8 cellular contexts compared by ENCODE assay signal in genomic region chr6:154951400-154952200, GRCh38. TPM values are rescaled to one million over a fixed set of nuclear protein-coding genes. Genes with fewer than 3 reads are reported as not detected.
A peak's percentile ranks its signal among the peaks of the same experiment; 100 is the strongest.
DNase-seq lines count a peak whose midpoint lies in the region; ATAC-seq lines count a peak whose summit lies in the region.

No MANE protein-coding gene starts in this region.

- peak; percentile 89 for ATAC-seq in GM18861 (IDR thresholded peaks at IDR 0.05; ENCODE audit: unreplicated experiment)
- ATAC-seq in HG02610 (IDR thresholded peaks at IDR 0.05; ENCODE audit: unreplicated experiment): peak; percentile 78
- ATAC-seq in esophagus mucosa: peak; percentile 74

- DNase-seq in MV-4-11 (lab: John Stamatoyannopoulos, UW): peak; percentile 59
- no peak for DNase-seq in SW480 (ENCODE audit: low spot score)
- no peak for DNase-seq in hippocampal formation (lab: John Stamatoyannopoulos, UW)
- DNase-seq in stimulated activated naive CD4-positive, alpha-beta T cell treated with Interleukin-2 at 50 U/mL for 16 hours (lab: John Stamatoyannopoulos, UW): no peak
- no peak for DNase-seq in HPDE6-E6E7 (ENCODE audit: extremely low spot score)

RNA-seq across cellular contexts. Expression of gene TIAM2, which starts 43.5 kb away (rescaled TPM):
- 3.1 TPM for total RNA-seq in esophagus mucosa
